In the genomic region with DNA sequence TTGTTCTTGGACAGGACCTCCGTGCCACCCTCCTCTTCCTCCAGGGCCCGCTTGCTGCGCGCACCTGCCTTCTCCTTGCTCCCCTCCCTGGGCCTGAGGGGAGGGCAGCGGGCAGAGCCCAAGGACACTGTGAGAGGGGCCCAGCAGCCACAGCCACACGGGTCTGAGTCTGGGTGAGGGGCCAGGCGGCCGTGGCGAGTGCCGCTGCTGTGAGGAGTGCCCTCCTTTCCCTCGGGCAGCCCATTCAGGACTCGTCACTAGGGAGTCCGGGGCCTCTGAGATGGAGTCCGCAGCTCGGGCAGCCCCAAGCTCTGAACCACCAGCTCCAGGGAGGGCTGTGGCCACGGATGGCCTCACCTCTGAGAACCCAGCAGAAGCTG, we compare ENCODE assay signal across 19 cellular contexts. TPM values are rescaled to one million over a fixed set of nuclear protein-coding genes. Genes with fewer than 3 reads are reported as not detected.
DNase-seq lines count a peak whose midpoint lies in the region; TF ChIP-seq lines count a peak whose summit lies in the region.
"Had no signal": no experiment of that assay in that cellular context is flagged by ENCODE, and none has a peak within 500 bp of the region (broad histone marks: within the 10 kb centered on the region; RNA-seq: fewer than 3 reads in every experiment).

No MANE protein-coding gene starts in this region.

- H3K36me3 ChIP-seq in WERI-Rb-1: peaks cover 93% of the 10 kb centered on the region
- H3K36me3 ChIP-seq in neural progenitor cell: no peaks in the 10 kb centered on the region

- TF ChIP-seq CTCF in WERI-Rb-1 (IDR thresholded peaks at IDR 0.05; ENCODE audit: low read depth, low read length): no peak
- no peak for TF ChIP-seq CTCF in neural progenitor cell (IDR thresholded peaks at IDR 0.05)

- peak overlapping the region; percentile 36 for H3K27ac Mint-ChIP-seq in T-helper 2 cell treated with Interferon-gamma antibody and Interleukin-4, amounts not matched to agents 5 μg/mL and 100 μg/mL, for 36 hours
- no peak overlapping the region for H3K27ac Mint-ChIP-seq in neural progenitor cell
- no peak overlapping the region for H3K27ac Mint-ChIP-seq in activated CD4-positive, alpha-beta T cell treated with anti-CD3 and anti-CD28 coated beads, Interleukin-2, amount 10 ng/mL, durations not matched to agents 24 days and 14 days
- H3K27ac Mint-ChIP-seq: CD4-positive, alpha-beta T cell; H9 had no signal

- H3K9ac ChIP-seq in neural progenitor cell: no peak overlapping the region

- H3K4me2 ChIP-seq in neural progenitor cell: no peak overlapping the region

- peaks cover 19% of the 10 kb centered on the region for H3K36me3 Mint-ChIP-seq in T-helper 2 cell treated with Interferon-gamma antibody and Interleukin-4, amounts not matched to agents 5 μg/mL and 100 μg/mL, for 36 hours (ENCODE audit: low read depth)
- peaks cover 3% of the 10 kb centered on the region for H3K36me3 Mint-ChIP-seq in neural progenitor cell
- H3K36me3 Mint-ChIP-seq in activated CD4-positive, alpha-beta T cell treated with anti-CD3 and anti-CD28 coated beads, Interleukin-2, amount 10 ng/mL, durations not matched to agents 24 days and 14 days (ENCODE audit: low read depth): peaks cover 24% of the 10 kb centered on the region

- peak overlapping the region; percentile 9; the same call in 1 of the 2 replicates for H3K27ac ChIP-seq in WERI-Rb-1
- no peak overlapping the region for H3K27ac ChIP-seq in neural progenitor cell
- H3K27ac ChIP-seq: HL-60, Peyer's patch had no signal

- no peak for DNase-seq in T-helper 2 cell treated with Interferon-gamma antibody and Interleukin-4, amounts not matched to agents 5 μg/mL and 100 μg/mL, for 36 hours (ENCODE audit: low spot score)
- DNase-seq in T-helper 2 cell (no peak), Daoy (ENCODE audit: low read depth) (peak; percentile 4), WERI-Rb-1 (no peak), neural progenitor cell (ENCODE audit: low spot score) (no peak), HUDEP-2 (lab: John Stamatoyannopoulos, UW; ENCODE audit: unreplicated experiment in 76 of 76) (no peak), NCI-H345 treated with DMSO at 0.1 percent for 48 hours (lab: John Stamatoyannopoulos, UW; ENCODE audit: unreplicated experiment) (no peak)
- DNase-seq in activated CD4-positive, alpha-beta T cell treated with anti-CD3 and anti-CD28 coated beads, Interleukin-2, amount 10 ng/mL, durations not matched to agents 24 days and 14 days: no peak
- DNase-seq: 8988T; Caco-2; CD4-positive, alpha-beta T cell; DMS53; H9; NCI-H1105; NCI-H2081; NCI-H2171 treated with DMSO at 0.1 percent for 48 hours; Peyer's patch; SHP77 had no signal

- H2AFZ ChIP-seq in neural progenitor cell (replicated peaks): no peak overlapping the region

- no peaks in the 10 kb centered on the region for H3K9me3 Mint-ChIP-seq in T-helper 2 cell treated with Interferon-gamma antibody and Interleukin-4, amounts not matched to agents 5 μg/mL and 100 μg/mL, for 36 hours
- H3K9me3 Mint-ChIP-seq in neural progenitor cell: no peaks in the 10 kb centered on the region
- no peaks in the 10 kb centered on the region for H3K9me3 Mint-ChIP-seq in activated CD4-positive, alpha-beta T cell treated with anti-CD3 and anti-CD28 coated beads, Interleukin-2, amount 10 ng/mL, durations not matched to agents 24 days and 14 days
- H3K9me3 Mint-ChIP-seq: CD4-positive, alpha-beta T cell; H9 had no signal

- H3K27me3 ChIP-seq in WERI-Rb-1 (ENCODE audit: insufficient read depth, low read depth, severe bottlenecking): no peaks in the 10 kb centered on the region
- no peaks in the 10 kb centered on the region for H3K27me3 ChIP-seq in neural progenitor cell
- H3K27me3 ChIP-seq: Peyer's patch had no signal

- H4K20me1 ChIP-seq in neural progenitor cell (ENCODE audit: low read depth): peaks cover 8% of the 10 kb centered on the region

- no peak overlapping the region for H3K4me3 Mint-ChIP-seq in T-helper 2 cell treated with Interferon-gamma antibody and Interleukin-4, amounts not matched to agents 5 μg/mL and 100 μg/mL, for 36 hours
- peak overlapping the region; percentile 69 for H3K4me3 Mint-ChIP-seq in neural progenitor cell
- no peak overlapping the region for H3K4me3 Mint-ChIP-seq in activated CD4-positive, alpha-beta T cell treated with anti-CD3 and anti-CD28 coated beads, Interleukin-2, amount 10 ng/mL, durations not matched to agents 24 days and 14 days
- H3K4me3 Mint-ChIP-seq: H9 had no signal

- no peaks in the 10 kb centered on the region for H3F3A ChIP-seq in neural progenitor cell (ENCODE audit: low read depth)

- intact Hi-C loops in activated CD4-positive, alpha-beta T cell treated with anti-CD3 and anti-CD28 coated beads, Interleukin-2, amount 10 ng/mL, durations not matched to agents 24 days and 14 days (cut with micrococcal nuclease): no loop called here

- no peak overlapping the region for H3K4me3 ChIP-seq in WERI-Rb-1 (ENCODE audit: low read depth, low read length)
- H3K4me3 ChIP-seq in neural progenitor cell: no peak overlapping the region
- H3K4me3 ChIP-seq: Peyer's patch had no signal

- H3K4me1 Mint-ChIP-seq in T-helper 2 cell treated with Interferon-gamma antibody and Interleukin-4, amounts not matched to agents 5 μg/mL and 100 μg/mL, for 36 hours (ENCODE audit: low read depth): peaks cover 1% of the 10 kb centered on the region
- peaks cover 4% of the 10 kb centered on the region for H3K4me1 Mint-ChIP-seq in neural progenitor cell
- peaks cover 1% of the 10 kb centered on the region for H3K4me1 Mint-ChIP-seq in activated CD4-positive, alpha-beta T cell treated with anti-CD3 and anti-CD28 coated beads, Interleukin-2, amount 10 ng/mL, durations not matched to agents 24 days and 14 days
- H3K4me1 Mint-ChIP-seq: H9 had no signal

- H3K79me2 ChIP-seq in neural progenitor cell (ENCODE audit: low read depth): peaks cover 8% of the 10 kb centered on the region

- H3K9me3 ChIP-seq in WERI-Rb-1 (ENCODE audit: severe bottlenecking) (no peaks in the 10 kb centered on the region), neural progenitor cell (ENCODE audit: low read depth) (no peaks in the 10 kb centered on the region)
- H3K9me3 ChIP-seq: Caco-2, Peyer's patch had no signal

- H3K27me3 Mint-ChIP-seq in T-helper 2 cell treated with Interferon-gamma antibody and Interleukin-4, amounts not matched to agents 5 μg/mL and 100 μg/mL, for 36 hours (ENCODE audit: low read depth): no peaks in the 10 kb centered on the region
- no peaks in the 10 kb centered on the region for H3K27me3 Mint-ChIP-seq in neural progenitor cell (ENCODE audit: insufficient read depth, low read depth)
- H3K27me3 Mint-ChIP-seq in activated CD4-positive, alpha-beta T cell treated with anti-CD3 and anti-CD28 coated beads, Interleukin-2, amount 10 ng/mL, durations not matched to agents 24 days and 14 days: no peaks in the 10 kb centered on the region
- H3K27me3 Mint-ChIP-seq: CD4-positive, alpha-beta T cell had no signal

- H3K4me1 ChIP-seq in neural progenitor cell: no peaks in the 10 kb centered on the region

RNA-seq across cellular contexts. Expression of gene DUS1L, which starts 5.6 kb away (rescaled TPM):
- total RNA-seq in Daoy (2014; rRNA removed; shearing (Covaris generic)): 82.5 and 99.0 TPM in 2 replicates
- total RNA-seq in neural progenitor cell (ENCODE audit: low replicate concordance): 54.5 and 76.6 TPM in 2 replicates
- 230 and 232 TPM in 2 replicates for total RNA-seq in activated CD4-positive, alpha-beta T cell treated with anti-CD3 and anti-CD28 coated beads, Interleukin-2, amount 10 ng/mL, durations not matched to agents 24 days and 14 days

RNA-seq across cellular contexts. Expression of gene GPS1, which starts 8.3 kb away (rescaled TPM):
- 180 and 190 TPM in 2 replicates for total RNA-seq in Daoy (2014; rRNA removed; shearing (Covaris generic))
- total RNA-seq in neural progenitor cell (ENCODE audit: low replicate concordance): 86.6 and 174 TPM in 2 replicates
- total RNA-seq in activated CD4-positive, alpha-beta T cell treated with anti-CD3 and anti-CD28 coated beads, Interleukin-2, amount 10 ng/mL, durations not matched to agents 24 days and 14 days: 117 and 118 TPM in 2 replicates

RNA-seq across cellular contexts. Expression of gene RFNG, which starts 8.4 kb away (rescaled TPM):
- total RNA-seq in Daoy (2014; rRNA removed; shearing (Covaris generic)): 18.8 and 20.2 TPM in 2 replicates
- 13.6 and 41.0 TPM in 2 replicates for total RNA-seq in neural progenitor cell (ENCODE audit: low replicate concordance)
- total RNA-seq in activated CD4-positive, alpha-beta T cell treated with anti-CD3 and anti-CD28 coated beads, Interleukin-2, amount 10 ng/mL, durations not matched to agents 24 days and 14 days: 21.4 and 30.8 TPM in 2 replicates

RNA-seq across cellular contexts. Expression of gene DCXR, which starts 22.5 kb away (rescaled TPM):
- total RNA-seq in Daoy (2014; rRNA removed; shearing (Covaris generic)): 57.0 and 92.7 TPM in 2 replicates
- total RNA-seq in neural progenitor cell (ENCODE audit: low replicate concordance): 36.5 and 64.9 TPM in 2 replicates
- total RNA-seq in activated CD4-positive, alpha-beta T cell treated with anti-CD3 and anti-CD28 coated beads, Interleukin-2, amount 10 ng/mL, durations not matched to agents 24 days and 14 days: 128 TPM in 2 replicates

RNA-seq across cellular contexts. Expression of gene RAC3, which starts 28.5 kb away (rescaled TPM):
- 9.3 and 16.9 TPM in 2 replicates for total RNA-seq in Daoy (2014; rRNA removed; shearing (Covaris generic))
- 31.6 and 81.2 TPM in 2 replicates for total RNA-seq in neural progenitor cell (ENCODE audit: low replicate concordance)
- total RNA-seq in activated CD4-positive, alpha-beta T cell treated with anti-CD3 and anti-CD28 coated beads, Interleukin-2, amount 10 ng/mL, durations not matched to agents 24 days and 14 days: 11.5 and 12.1 TPM in 2 replicates
